8 cellular contexts compared by ENCODE assay signal in genomic region chr11:8268530-8269461, GRCh38. TPM values are rescaled to one million over a fixed set of nuclear protein-coding genes. Genes with fewer than 3 reads are reported as not detected.
DNase-seq lines count a peak whose midpoint lies in the region; ATAC-seq, FAIRE-seq and TF ChIP-seq lines count a peak whose summit lies in the region.

No MANE protein-coding gene starts in this region.

- 26% methylated on average over 12 of the region's 68 CpGs for WGBS in HepG2 (ENCODE audit: low lambda C conversion rate)
- WGBS in suprapubic skin = 22% methylated on average over 34 of the region's 68 CpGs

- no peak overlapping the region for H3K27ac ChIP-seq in ascending aorta
- H3K27ac ChIP-seq in HepG2 (ENCODE audit: extremely low read length, insufficient read depth, low read length) = no peak overlapping the region
- peak overlapping the region; percentile 74 for H3K27ac ChIP-seq in suprapubic skin

- intact Hi-C loops in ascending aorta (cut with DNase I) (no loop called here), HepG2 (cut with micrococcal nuclease; ENCODE audit: unreplicated experiment) (no loop called here)

- TF ChIP-seq POLR2A in HepG2 (IDR thresholded peaks at IDR 0.05; ENCODE audit: insufficient read depth in 1 of 2, low read depth in 2 of 2, low read length in 2 of 2) (no peak), suprapubic skin (IDR thresholded peaks at IDR 0.05) (no peak)

- ATAC-seq in HepG2 (peak; percentile 31), HG03342 (IDR thresholded peaks at IDR 0.05; ENCODE audit: unreplicated experiment) (no peak)

- TF ChIP-seq CTCF in ascending aorta (IDR thresholded peaks at IDR 0.05) = no peak
- TF ChIP-seq CTCF in HepG2 (CRISPR knock-in tag; IDR thresholded peaks at IDR 0.05) = no peak
- TF ChIP-seq CTCF in suprapubic skin (IDR thresholded peaks at IDR 0.05) = no peak

- no peak for TF ChIP-seq RAD21 in HepG2 (CRISPR knock-in tag; IDR thresholded peaks at IDR 0.05)

- H3K9me3 ChIP-seq in ascending aorta (no peaks in the 10 kb centered on the region), HepG2 (ENCODE audit: low read length) (no peaks in the 10 kb centered on the region), suprapubic skin (no peaks in the 10 kb centered on the region)

- no peak overlapping the region for H2AFZ ChIP-seq in HepG2 (ENCODE audit: low read length)

- H3K4me1 ChIP-seq in ascending aorta = peaks cover 0 to 3% of the 10 kb centered on the region in 2 donors
- H3K4me1 ChIP-seq in HepG2 (ENCODE audit: insufficient read depth, low read length) = no peaks in the 10 kb centered on the region
- H3K4me1 ChIP-seq in suprapubic skin = peaks cover 33% of the 10 kb centered on the region

- CTCF ChIA-PET in HepG2 (lab: Yijun Ruan, JAX; ENCODE audit: low intra/inter-chr PET ratio, low total read pairs) = no interaction called here

- H4K20me1 ChIP-seq in HepG2 (ENCODE audit: insufficient read depth, low read length) = no peaks in the 10 kb centered on the region

- no peak overlapping the region for H3K9ac ChIP-seq in HepG2 (ENCODE audit: insufficient read depth, low read depth, low read length)

- H3K4me3 ChIP-seq in ascending aorta (peak overlapping the region; percentile 55 to 71), HepG2 (replicated peaks in 1 of 3; ENCODE audit: insufficient read depth in 1 of 3, low read depth in 2 of 3, low read length in 3 of 3) (peak overlapping the region in 1 of 3 experiments; percentile 33; a peak in 1 of 6 replicates), suprapubic skin (peak overlapping the region; percentile 71)

- DNase-seq in NCI-H82 (lab: John Stamatoyannopoulos, UW) = peak; percentile 55
- no peak for DNase-seq in NCI-H82 treated with DMSO at 0.1 percent for 48 hours (lab: John Stamatoyannopoulos, UW; ENCODE audit: unreplicated experiment)
- peak in 1 of 2 donors; percentile 53 for DNase-seq in ascending aorta (ENCODE audit: low spot score in 2 of 2)
- DNase-seq in HepG2 (ENCODE audit: low spot score) = no peak
- DNase-seq in suprapubic skin (ENCODE audit: low spot score in 2 of 2) = peak; percentile 49 to 61
- no peak for DNase-seq in stimulated activated CD4-positive, alpha-beta T cell treated with anti-CD3 and anti-CD28 coated beads, Interleukin-2, amount 100 ng/mL, for 48 hours
- no peak for DNase-seq in SIG-M5 treated with dmso at 0.1 percent for 504 hours (lab: John Stamatoyannopoulos, UW; ENCODE audit: unreplicated experiment)

- no peaks in the 10 kb centered on the region for H3K36me3 ChIP-seq in ascending aorta
- H3K36me3 ChIP-seq in HepG2 (replicated peaks in 1 of 2; ENCODE audit: control insufficient read depth in 1 of 2, insufficient read depth in 2 of 2, low read length in 2 of 2) = no peaks in the 10 kb centered on the region
- H3K36me3 ChIP-seq in suprapubic skin = no peaks in the 10 kb centered on the region

- FAIRE-seq in HepG2 (lab: Jason Lieb, UNC) = no peak

- POLR2A ChIA-PET in HepG2 (lab: Yijun Ruan, JAX) = interaction anchor here (0.6 kb wide), 1 partner anchor 172 kb away, joined by 3 read pairs; no protein-coding TSS in a partner anchor

- peak overlapping the region; percentile 53 for H3K4me2 ChIP-seq in HepG2 (ENCODE audit: low read depth, low read length)

- in situ Hi-C loops in HepG2 (cut with HindIII; ENCODE audit: extremely low pct_ligation_motif_present, low pct_unique_long_range_greater_than_20kb) = loop anchor here (10.0 kb wide), 1 partner anchor 264 kb away; no protein-coding TSS in a partner anchor

- TF ChIP-seq EP300 in HepG2 (IDR thresholded peaks at IDR 0.05; ENCODE audit: low read depth in 2 of 2, low read length in 2 of 2) = no peak
- no peak for TF ChIP-seq EP300 in HepG2 (CRISPR knock-in tag; IDR thresholded peaks at IDR 0.05; ENCODE audit: borderline replicate concordance)
- no peak for TF ChIP-seq EP300 in suprapubic skin (IDR thresholded peaks at IDR 0.05)

- H3K27me3 ChIP-seq in ascending aorta (peaks cover 10% of the 10 kb centered on the region), HepG2 (ENCODE audit: control insufficient read depth in 1 of 2, insufficient read depth in 2 of 2, low read length in 2 of 2) (peaks cover 6 to 58% of the 10 kb centered on the region in 2 experiments; a peak in 4 of 5 replicates), suprapubic skin (peaks cover 54% of the 10 kb centered on the region)

- no peaks in the 10 kb centered on the region for H3K79me2 ChIP-seq in HepG2 (ENCODE audit: insufficient read depth, low read length)

- BruUV-seq in HepG2 (replicated peaks; lab: Mats Ljungman, UMichigan) = no TSS peak

TF ChIP-seq in HepG2, 621 proteins besides CTCF, POLR2A, EP300 and RAD21:
- TF ChIP-seq EZH2 (conservative IDR thresholded peaks at IDR 0.05; ENCODE audit: low read depth, low read length) = peak; percentile 89
- TF ChIP-seq ZNF292 (CRISPR knock-in tag; IDR thresholded peaks at IDR 0.05; ENCODE audit: borderline replicate concordance, low read depth) = no peak

RNA-seq across cellular contexts. Expression of gene LMO1, which starts 5.1 kb away (rescaled TPM):
- total RNA-seq in ascending aorta (not detected), HepG2 (2016; rRNA removed; fragmentation: Illumina TruSeq; extraction: Trizol) (not detected in 2 replicates), suprapubic skin (10 to 100 TPM in 2 of 4 donors, 1 to 10 TPM in 2; 6.2 to 29.4 (median 8.2) TPM)
- not detected in 2 replicates for total RNA-seq in HepG2 (2016; cell fraction: cytosol; rRNA removed; fragmentation: Illumina TruSeq; extraction: Trizol; ENCODE audit: low read depth)
- not detected in 2 replicates for total RNA-seq in HepG2 (2016; cell fraction: insoluble cytoplasmic fraction; rRNA removed; fragmentation: Illumina TruSeq; extraction: Trizol)
- not detected in 2 replicates for total RNA-seq in HepG2 (2016; cell fraction: membrane; rRNA removed; fragmentation: Illumina TruSeq; extraction: Trizol)
- not detected in 2 replicates for total RNA-seq in HepG2 (2016; cell fraction: nucleus; rRNA removed; fragmentation: Illumina TruSeq; extraction: Trizol)
- polyA plus RNA-seq in HepG2 (2011; rRNA removed) = not detected in 2 replicates
- polyA plus RNA-seq in HepG2 (2011; cell fraction: cytosol; rRNA removed) = not detected in 2 replicates
- not detected in 2 replicates for polyA plus RNA-seq in HepG2 (2011; cell fraction: nucleus; rRNA removed)
- not detected in 2 replicates for polyA plus RNA-seq in HepG2 (2012)
- polyA plus RNA-seq in HepG2 (2016; cell fraction: cytosol; fragmentation: Illumina TruSeq; extraction: Trizol; ENCODE audit: low read depth) = not detected in 2 replicates
- not detected in 2 replicates for polyA plus RNA-seq in HepG2 (2016; cell fraction: insoluble cytoplasmic fraction; fragmentation: Illumina TruSeq; extraction: Trizol; ENCODE audit: low read depth)
- polyA plus RNA-seq in HepG2 (2016; cell fraction: membrane; fragmentation: Illumina TruSeq; extraction: Trizol; ENCODE audit: low read depth) = not detected in 2 replicates
- not detected in 2 replicates for polyA plus RNA-seq in HepG2 (2016; cell fraction: nucleus; fragmentation: Illumina TruSeq; extraction: Trizol; ENCODE audit: insufficient read depth, low read depth)
- 1.9 TPM in 1 of 2 replicates, not detected in the other for polyA minus RNA-seq in HepG2 (2011; rRNA and poly(A)+ RNA removed; ENCODE audit: low replicate concordance)
- polyA minus RNA-seq in HepG2 (2011; cell fraction: cytosol; rRNA and poly(A)+ RNA removed) = not detected in 2 replicates
- polyA minus RNA-seq in HepG2 (2011; cell fraction: nucleus; rRNA and poly(A)+ RNA removed) = not detected in 2 replicates

Comparison
In these comparisons a context has a peak if more than half of its experiments do, and no peak if none do; other contexts are left out.
1. DNase-seq: peak in NCI-H82 (single experiment) and suprapubic skin (2 of 2); none in NCI-H82 treated with DMSO at 0.1 percent for 48 hours (single experiment), HepG2 (single experiment), stimulated activated CD4-positive, alpha-beta T cell treated with anti-CD3 and anti-CD28 coated beads, Interleukin-2, amount 100 ng/mL, for 48 hours (0 of 2) and SIG-M5 treated with dmso at 0.1 percent for 504 hours (single experiment).